In the genomic region with DNA sequence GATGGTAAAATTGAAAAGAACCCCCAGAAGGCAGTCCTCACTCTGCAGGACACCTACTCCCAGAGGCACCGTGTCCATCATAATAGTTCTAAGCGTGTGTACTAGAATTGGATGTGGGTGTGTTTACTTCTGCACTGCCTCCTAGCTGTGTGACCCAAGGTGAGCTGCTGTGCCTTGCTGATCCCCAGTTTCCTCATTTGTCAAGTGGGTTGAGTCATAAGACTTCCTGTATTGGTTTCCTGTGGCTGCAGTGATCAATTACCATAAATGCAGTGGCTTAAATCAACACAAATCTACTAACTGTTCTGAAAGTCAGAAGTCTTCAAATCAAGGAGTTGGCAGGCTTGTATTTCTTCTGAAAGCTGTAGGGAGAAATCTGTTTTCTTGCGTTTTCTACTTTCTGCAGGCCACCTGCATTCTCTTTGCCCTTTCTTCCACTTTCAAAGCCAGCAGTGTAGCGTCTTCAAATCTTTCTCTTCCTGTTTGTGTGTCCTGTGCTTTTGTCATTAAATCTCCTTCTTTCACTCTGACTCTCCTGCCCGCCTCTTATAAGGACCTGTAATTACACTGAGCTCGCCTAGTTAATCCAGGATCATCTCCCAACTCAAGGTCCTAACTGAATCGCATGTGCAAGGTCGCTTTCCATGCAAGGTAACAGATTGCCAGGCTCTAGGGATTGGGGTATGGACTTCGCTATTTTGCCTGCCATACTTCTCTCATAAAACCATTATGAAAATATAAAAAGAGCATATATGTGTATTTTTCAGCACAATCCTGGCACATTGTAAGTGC, we compare ENCODE assay signal across 10 cellular contexts. TPM values are rescaled to one million over a fixed set of nuclear protein-coding genes. Genes with fewer than 3 reads are reported as not detected.
DNase-seq lines count a peak whose midpoint lies in the region; ATAC-seq, FAIRE-seq and TF ChIP-seq lines count a peak whose summit lies in the region.
"Had no signal": no experiment of that assay in that cellular context is flagged by ENCODE, and none has a peak within 500 bp of the region (broad histone marks: within the 10 kb centered on the region; RNA-seq: fewer than 3 reads in every experiment).

No MANE protein-coding gene starts in this region.

- no peak overlapping the region for H3K4me3 ChIP-seq in DND-41 (ENCODE audit: low read depth in 1 of 2, low read length in 2 of 2)
- H3K4me3 ChIP-seq in endothelial cell of umbilical vein (replicated peaks in 1 of 3; ENCODE audit: insufficient read depth in 1 of 3, low read depth in 1 of 3, low read length in 3 of 3) = no peak overlapping the region

- CTCF ChIA-PET in endothelial cell of umbilical vein (lab: Charles Lee) = interaction anchor here (0.6 to 10.3 kb wide), 6 partner anchors 11 to 663 kb away, joined by 3 to 430 read pairs (median 14); no protein-coding TSS in a partner anchor

- no peaks in the 10 kb centered on the region for H3K27me3 ChIP-seq in DND-41 (ENCODE audit: insufficient read depth, low read length, poor library complexity)
- no peaks in the 10 kb centered on the region for H3K27me3 ChIP-seq in endothelial cell of umbilical vein (ENCODE audit: control insufficient read depth in 2 of 2, insufficient read depth in 2 of 2, low read length in 2 of 2)

- H4K20me1 ChIP-seq in DND-41 (ENCODE audit: insufficient read depth, low read length) (no peaks in the 10 kb centered on the region), endothelial cell of umbilical vein (replicated peaks; ENCODE audit: control insufficient read depth, extremely low read depth, insufficient read depth, low read length) (no peaks in the 10 kb centered on the region)

- H3K4me1 ChIP-seq in DND-41 (ENCODE audit: insufficient read depth, low read length) (peaks cover 18% of the 10 kb centered on the region), endothelial cell of umbilical vein (ENCODE audit: control insufficient read depth, extremely low read depth, insufficient read depth, low read length) (peaks cover 13% of the 10 kb centered on the region)

- dilution Hi-C loops in endothelial cell of umbilical vein (cut with MboI; ENCODE audit: extremely low pct_ligation_motif_present, low sequenced_read_pairs) = no loop called here

- H3K9ac ChIP-seq in DND-41 (ENCODE audit: low read depth, low read length) (no peak overlapping the region), endothelial cell of umbilical vein (replicated peaks; ENCODE audit: extremely low read depth, insufficient read depth, low read length) (no peak overlapping the region)

- no peak for TF ChIP-seq CTCF in DND-41 (IDR thresholded peaks at IDR 0.05; ENCODE audit: borderline replicate concordance, extremely low read depth, low read length, poor library complexity, severe bottlenecking)
- no peak for TF ChIP-seq CTCF in endothelial cell of umbilical vein (IDR thresholded peaks at IDR 0.05; ENCODE audit: extremely low read depth in 1 of 2, insufficient read depth in 1 of 2, low read depth in 1 of 2, low read length in 2 of 2)

- ATAC-seq in DND-41 (ENCODE audit: insufficient read depth, low read depth) (no peak), GM21367 (IDR thresholded peaks at IDR 0.05; ENCODE audit: unreplicated experiment) (peak; percentile 62), GM21360 (IDR thresholded peaks at IDR 0.05; ENCODE audit: unreplicated experiment) (no peak), GM19035 (IDR thresholded peaks at IDR 0.05; ENCODE audit: unreplicated experiment) (no peak), HG02610 (IDR thresholded peaks at IDR 0.05; ENCODE audit: unreplicated experiment) (no peak)
- ATAC-seq: left colon had no signal

- H3K79me2 ChIP-seq in DND-41 (ENCODE audit: insufficient read depth, low read length) (no peaks in the 10 kb centered on the region), endothelial cell of umbilical vein (ENCODE audit: control insufficient read depth, insufficient read depth, low read length) (no peaks in the 10 kb centered on the region)

- BruUV-seq in endothelial cell of umbilical vein (replicated peaks; lab: Mats Ljungman, UMichigan) = no TSS peak

- intact Hi-C loops in endothelial cell of umbilical vein (cut with micrococcal nuclease) = loop anchor here (5.0 kb wide), 3 partner anchors 57 to 583 kb away; a partner anchor contains a TSS

- POLR2A ChIA-PET in endothelial cell of umbilical vein (lab: Charles Lee) = no interaction called here

- H3K9me3 ChIP-seq in DND-41 (ENCODE audit: insufficient read depth, low read length, severe bottlenecking) (no peaks in the 10 kb centered on the region), endothelial cell of umbilical vein (replicated peaks; ENCODE audit: control insufficient read depth, insufficient read depth, low read length) (no peaks in the 10 kb centered on the region)

- no peak overlapping the region for H2AFZ ChIP-seq in DND-41 (ENCODE audit: low read depth, low read length)
- H2AFZ ChIP-seq in endothelial cell of umbilical vein (ENCODE audit: low read depth, low read length) = no peak overlapping the region

- no peak for DNase-seq in DND-41
- no peak for DNase-seq in endothelial cell of umbilical vein (ENCODE audit: low read depth, low spot score)
- DNase-seq in NCI-H1417 (lab: John Stamatoyannopoulos, UW) = no peak
- DNase-seq: DMS79, left colon had no signal

- H3K4me2 ChIP-seq in DND-41 (ENCODE audit: insufficient read depth, low read length) (no peak overlapping the region), endothelial cell of umbilical vein (ENCODE audit: insufficient read depth, low read length) (no peak overlapping the region)

- H3K9me1 ChIP-seq in endothelial cell of umbilical vein (replicated peaks; ENCODE audit: control insufficient read depth, extremely low read depth, insufficient read depth, low read length) = no peaks in the 10 kb centered on the region

- H3K36me3 ChIP-seq in DND-41 (ENCODE audit: insufficient read depth, low read length) (no peaks in the 10 kb centered on the region), endothelial cell of umbilical vein (ENCODE audit: control insufficient read depth in 2 of 2, extremely low read depth in 1 of 2, insufficient read depth in 2 of 2, low read length in 2 of 2) (no peaks in the 10 kb centered on the region)

- H3K27ac ChIP-seq in DND-41 (ENCODE audit: low read length) (peak overlapping the region; percentile 44; the same call in 1 of the 2 replicates), endothelial cell of umbilical vein (ENCODE audit: insufficient read depth, low read depth, low read length) (no peak overlapping the region)

- peak; percentile 35 for FAIRE-seq in endothelial cell of umbilical vein (lab: Jason Lieb, UNC)

- TF ChIP-seq POLR2A in endothelial cell of umbilical vein (IDR thresholded peaks at IDR 0.05; ENCODE audit: low read depth, low read length) = no peak

TF ChIP-seq in PFSK-1, 5 proteins besides CTCF, POLR2A, EP300 and RAD21 (continues in another document):
- TF ChIP-seq TAF1 (IDR thresholded peaks at IDR 0.05; ENCODE audit: borderline replicate concordance, insufficient read depth, low read length) (no peak), FOXP2 (optimal IDR thresholded peaks at IDR 0.05; ENCODE audit: borderline replicate concordance, extremely low read depth, extremely low read length, insufficient read depth) (peak; percentile 21)

TF ChIP-seq in endothelial cell of umbilical vein, 7 proteins besides CTCF, POLR2A, EP300 and RAD21:
- TF ChIP-seq, protein P1, sequence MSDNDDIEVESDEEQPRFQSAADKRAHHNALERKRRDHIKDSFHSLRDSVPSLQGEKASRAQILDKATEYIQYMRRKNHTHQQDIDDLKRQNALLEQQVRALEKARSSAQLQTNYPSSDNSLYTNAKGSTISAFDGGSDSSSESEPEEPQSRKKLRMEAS (IDR thresholded peaks at IDR 0.05; ENCODE audit: insufficient read depth, insufficient read length) = no peak
- no peak for TF ChIP-seq GATA2 (IDR thresholded peaks at IDR 0.05; ENCODE audit: insufficient read depth, insufficient read length, low read depth, low read length)

RNA-seq across cellular contexts. Expression of a gene that starts 59.0 kb away (rescaled TPM):
- polyA plus RNA-seq in PFSK-1 (2012; ENCODE audit: insufficient read length, low read depth) = 21.5 TPM
- 16.0 and 17.0 TPM in 2 replicates for total RNA-seq in endothelial cell of umbilical vein
- polyA plus RNA-seq in endothelial cell of umbilical vein = 9.0 and 10.8 TPM in 2 replicates
- polyA plus RNA-seq in endothelial cell of umbilical vein (2011; cell fraction: cytosol; rRNA removed) = 5.6 and 6.5 TPM in 2 replicates
- 38.0 and 42.5 TPM in 2 replicates for polyA plus RNA-seq in endothelial cell of umbilical vein (2011; cell fraction: nucleus; rRNA removed)
- polyA plus RNA-seq in endothelial cell of umbilical vein (2012) = 3.0 and 6.0 TPM in 2 replicates
- 56.1 and 74.9 TPM in 2 replicates for polyA minus RNA-seq in endothelial cell of umbilical vein
- not detected for polyA minus RNA-seq in endothelial cell of umbilical vein (2011; cell fraction: cytosol; rRNA and poly(A)+ RNA removed)
- polyA minus RNA-seq in endothelial cell of umbilical vein (2011; cell fraction: nucleus; rRNA and poly(A)+ RNA removed) = 128 and 130 TPM in 2 replicates
